In genomic region chr2:61535449-61535848, GRCh38 we compare ENCODE assay signal across 8 cellular contexts. TPM values are rescaled to one million over a fixed set of nuclear protein-coding genes. Genes with fewer than 3 reads are reported as not detected.
A peak's percentile ranks its signal among the peaks of the same experiment; 100 is the strongest.
DNase-seq lines count a peak whose midpoint lies in the region; ATAC-seq, FAIRE-seq and TF ChIP-seq lines count a peak whose summit lies in the region.

No MANE protein-coding gene starts in this region.

- H3K4me1 ChIP-seq in kidney (ENCODE audit: control insufficient read depth in 1 of 2, insufficient read depth in 1 of 2, low read depth in 1 of 2, low read length in 2 of 2) (peaks cover 8 to 21% of the 10 kb centered on the region in 2 donors), thymus (ENCODE audit: control insufficient read depth, insufficient read depth, low read length) (peaks cover 13% of the 10 kb centered on the region)

- intact Hi-C loops in kidney (cut with DNase I): no loop called here

- no peak for TF ChIP-seq CTCF in kidney (IDR thresholded peaks at IDR 0.05; ENCODE audit: borderline replicate concordance, extremely low read depth, insufficient read depth)

- H3K27me3 Mint-ChIP-seq in activated T-cell treated with anti-CD3 and anti-CD28 coated beads, Interleukin-2, amount 50 U/mL, for 4 hours (ENCODE audit: low read depth): no peaks in the 10 kb centered on the region
- no peaks in the 10 kb centered on the region for H3K27me3 Mint-ChIP-seq in activated naive CD8-positive, alpha-beta T cell treated with anti-CD3 and anti-CD28 coated beads, Interleukin-2, amount 10 ng/mL, durations not matched to agents 7 days and 5 days

- H3K27me3 ChIP-seq in thymus (ENCODE audit: control insufficient read depth, insufficient read depth): no peaks in the 10 kb centered on the region

- FAIRE-seq in kidney (lab: Jason Lieb, UNC): no peak

- H3K9me3 Mint-ChIP-seq in activated T-cell treated with anti-CD3 and anti-CD28 coated beads, Interleukin-2, amount 50 U/mL, for 4 hours: no peaks in the 10 kb centered on the region
- no peaks in the 10 kb centered on the region for H3K9me3 Mint-ChIP-seq in activated naive CD8-positive, alpha-beta T cell treated with anti-CD3 and anti-CD28 coated beads, Interleukin-2, amount 10 ng/mL, durations not matched to agents 7 days and 5 days

- peak overlapping the region; percentile 99 for H3K27ac Mint-ChIP-seq in activated naive CD8-positive, alpha-beta T cell treated with anti-CD3 and anti-CD28 coated beads, Interleukin-2, amount 10 ng/mL, durations not matched to agents 7 days and 5 days

- peak overlapping the region; percentile 89 to 92 for H3K9ac ChIP-seq in kidney (ENCODE audit: low read length in 2 of 2)

- POLR2A ChIA-PET in activated naive CD8-positive, alpha-beta T cell treated with anti-CD3 and anti-CD28 coated beads, Interleukin-2, amount 10 ng/mL, durations not matched to agents 7 days and 5 days (lab: Charles Lee): no interaction called here

- H3K4me3 ChIP-seq in kidney (ENCODE audit: low read length in 2 of 2) (peak overlapping the region; percentile 90 to 97), thymus (ENCODE audit: low read length) (peak overlapping the region; percentile 94)

- H3K9me3 ChIP-seq in kidney (ENCODE audit: control insufficient read depth in 1 of 2, low read length in 2 of 2) (no peaks in the 10 kb centered on the region), thymus (ENCODE audit: control insufficient read depth) (no peaks in the 10 kb centered on the region)

- H3K36me3 Mint-ChIP-seq in activated T-cell treated with anti-CD3 and anti-CD28 coated beads, Interleukin-2, amount 50 U/mL, for 4 hours (ENCODE audit: insufficient read depth): peaks cover 5% of the 10 kb centered on the region
- H3K36me3 Mint-ChIP-seq in activated naive CD8-positive, alpha-beta T cell treated with anti-CD3 and anti-CD28 coated beads, Interleukin-2, amount 10 ng/mL, durations not matched to agents 7 days and 5 days: peaks cover 20% of the 10 kb centered on the region

- ATAC-seq in activated T-cell treated with anti-CD3 and anti-CD28 coated beads, Interleukin-2, amount 50 U/mL, for 4 hours: no peak
- no peak for ATAC-seq in activated naive CD8-positive, alpha-beta T cell treated with anti-CD3 and anti-CD28 coated beads, Interleukin-2, amount 10 ng/mL, durations not matched to agents 7 days and 5 days (ENCODE audit: low read depth)

- peaks cover 42% of the 10 kb centered on the region for H3K4me1 Mint-ChIP-seq in activated T-cell treated with anti-CD3 and anti-CD28 coated beads, Interleukin-2, amount 50 U/mL, for 4 hours (ENCODE audit: low read depth)
- H3K4me1 Mint-ChIP-seq in activated naive CD8-positive, alpha-beta T cell treated with anti-CD3 and anti-CD28 coated beads, Interleukin-2, amount 10 ng/mL, durations not matched to agents 7 days and 5 days: peaks cover 28% of the 10 kb centered on the region

- no peak for DNase-seq in activated T-cell treated with anti-CD3 and anti-CD28 coated beads, Interleukin-2, amount 50 U/mL, for 4 hours
- no peak for DNase-seq in activated T-cell treated with anti-CD3 and anti-CD28 coated beads for 4 hours
- DNase-seq in activated naive CD8-positive, alpha-beta T cell treated with anti-CD3 and anti-CD28 coated beads, Interleukin-2, amount 10 ng/mL, durations not matched to agents 7 days and 5 days: no peak
- no peak for DNase-seq in kidney
- no peak for DNase-seq in iPS-NIHi7 (ENCODE audit: extremely low spot score)
- no peak for DNase-seq in ecto neural progenitor cell (ENCODE audit: low spot score)
- DNase-seq in NCI-H446 (lab: John Stamatoyannopoulos, UW): no peak

- peak overlapping the region in 1 of 2 donors; percentile 98 for H3K27ac ChIP-seq in kidney (ENCODE audit: low read depth in 2 of 2, low read length in 2 of 2)
- H3K27ac ChIP-seq in thymus (ENCODE audit: low read depth): no peak overlapping the region

- peaks cover 0 to 7% of the 10 kb centered on the region in 2 donors for H3K36me3 ChIP-seq in kidney (ENCODE audit: control insufficient read depth in 1 of 2, insufficient read depth in 2 of 2, low read length in 2 of 2)
- no peaks in the 10 kb centered on the region for H3K36me3 ChIP-seq in thymus (ENCODE audit: control insufficient read depth, insufficient read depth)

- H3K4me3 Mint-ChIP-seq in activated T-cell treated with anti-CD3 and anti-CD28 coated beads, Interleukin-2, amount 50 U/mL, for 4 hours: peak overlapping the region; percentile 100
- H3K4me3 Mint-ChIP-seq in activated naive CD8-positive, alpha-beta T cell treated with anti-CD3 and anti-CD28 coated beads, Interleukin-2, amount 10 ng/mL, durations not matched to agents 7 days and 5 days: peak overlapping the region; percentile 95

- 16% methylated on average over 5 of the region's 5 CpGs for WGBS in thymus

RNA-seq across cellular contexts. Expression of gene XPO1, which starts 2.7 kb away (rescaled TPM):
- 100 to 1,000 TPM; 184 to 211 (median 196) TPM for total RNA-seq in activated T-cell treated with anti-CD3 and anti-CD28 coated beads, Interleukin-2, amount 50 U/mL, for 4 hours
- total RNA-seq in activated naive CD8-positive, alpha-beta T cell treated with anti-CD3 and anti-CD28 coated beads, Interleukin-2, amount 10 ng/mL, durations not matched to agents 7 days and 5 days: 100 to 1,000 TPM; 197 to 208 TPM
- total RNA-seq in kidney: 117 TPM
- 37.8 TPM for polyA plus RNA-seq in kidney (ENCODE audit: insufficient read depth, low read depth, low replicate concordance)
- 174 TPM for polyA plus RNA-seq in thymus
